ENCODE assay signal across 8 cellular contexts in genomic region chrX:1205681-1206611, GRCh38. TPM values are rescaled to one million over a fixed set of nuclear protein-coding genes. Genes with fewer than 3 reads are reported as not detected.
DNase-seq lines count a peak whose midpoint lies in the region; ATAC-seq and TF ChIP-seq lines count a peak whose summit lies in the region.

No MANE protein-coding gene starts in this region.

- TF ChIP-seq POLR2A in body of pancreas (IDR thresholded peaks at IDR 0.05) = no peak

- intact Hi-C loops in body of pancreas (cut with DNase I) = no loop called here

- peak overlapping the region; percentile 53 for H3K4me3 ChIP-seq in NT2/D1 (ENCODE audit: insufficient read length, low read depth)
- H3K4me3 ChIP-seq in body of pancreas = no peak overlapping the region
- H3K4me3 ChIP-seq in iPS-11a (ENCODE audit: low read depth, low read length) = peak overlapping the region; percentile 62
- peak overlapping the region; percentile 5 for H3K4me3 ChIP-seq in skeletal muscle cell (ENCODE audit: low read depth, low read length)

- peak; percentile 41 for DNase-seq in GM04504 (ENCODE audit: low read depth)
- peak; percentile 90 for DNase-seq in NT2/D1 (ENCODE audit: low read depth, low spot score)
- peak; percentile 14 to 46 (median 23) for DNase-seq in body of pancreas
- DNase-seq in skeletal muscle cell (ENCODE audit: low read depth) = peak; percentile 23
- DNase-seq in cortex of kidney (lab: John Stamatoyannopoulos, UW) = no peak
- DNase-seq in DMS 273 (lab: John Stamatoyannopoulos, UW; ENCODE audit: unreplicated experiment) = no peak
- DNase-seq in NCI-H2196 (lab: John Stamatoyannopoulos, UW; ENCODE audit: unreplicated experiment) = no peak

- H3K27ac ChIP-seq in body of pancreas = peak overlapping the region in 1 of 4 donors; percentile 20

- ATAC-seq in body of pancreas = peak; percentile 83

- peak in 1 of 7 experiments; percentile 7 for TF ChIP-seq CTCF in body of pancreas (IDR thresholded peaks at IDR 0.05)

- WGBS in body of pancreas, 2 donors = 1 to 4% methylated on average over 27 to 33 of the region's 33 CpGs

- H3K9me3 ChIP-seq in NT2/D1 (ENCODE audit: insufficient read depth, low read length) (no peaks in the 10 kb centered on the region), body of pancreas (no peaks in the 10 kb centered on the region)

- H3K36me3 ChIP-seq in NT2/D1 (ENCODE audit: insufficient read depth, insufficient read length, low read length) (no peaks in the 10 kb centered on the region), body of pancreas (replicated peaks in 1 of 2; ENCODE audit: insufficient read depth in 1 of 2, low read depth in 2 of 2) (no peaks in the 10 kb centered on the region)

- H3K4me1 ChIP-seq in NT2/D1 (ENCODE audit: insufficient read depth, insufficient read length) (peaks cover 2% of the 10 kb centered on the region), body of pancreas (peaks cover 16% of the 10 kb centered on the region)

- no peak overlapping the region for H3K9ac ChIP-seq in NT2/D1 (ENCODE audit: insufficient read length, low read depth)

- H3K27me3 ChIP-seq in NT2/D1 (ENCODE audit: insufficient read depth, insufficient read length) = no peaks in the 10 kb centered on the region
- no peaks in the 10 kb centered on the region for H3K27me3 ChIP-seq in body of pancreas

RNA-seq across cellular contexts. Expression of gene CRLF2, which starts 6.5 kb away (rescaled TPM):
- total RNA-seq in body of pancreas = not detected

Comparison
In these comparisons a context has a peak if more than half of its experiments do, and no peak if none do; other contexts are left out.
1. DNase-seq: peak in GM04504 (single experiment), NT2/D1 (single experiment), body of pancreas (4 of 4) and skeletal muscle cell (single experiment); none in cortex of kidney (single experiment), DMS 273 (single experiment) and NCI-H2196 (single experiment).
2. H3K4me3 ChIP-seq: peak in NT2/D1 (single experiment), iPS-11a (single experiment) and skeletal muscle cell (single experiment); none in body of pancreas (0 of 2).